ENCODE assay signal across 1 cellular context in the genomic region with DNA sequence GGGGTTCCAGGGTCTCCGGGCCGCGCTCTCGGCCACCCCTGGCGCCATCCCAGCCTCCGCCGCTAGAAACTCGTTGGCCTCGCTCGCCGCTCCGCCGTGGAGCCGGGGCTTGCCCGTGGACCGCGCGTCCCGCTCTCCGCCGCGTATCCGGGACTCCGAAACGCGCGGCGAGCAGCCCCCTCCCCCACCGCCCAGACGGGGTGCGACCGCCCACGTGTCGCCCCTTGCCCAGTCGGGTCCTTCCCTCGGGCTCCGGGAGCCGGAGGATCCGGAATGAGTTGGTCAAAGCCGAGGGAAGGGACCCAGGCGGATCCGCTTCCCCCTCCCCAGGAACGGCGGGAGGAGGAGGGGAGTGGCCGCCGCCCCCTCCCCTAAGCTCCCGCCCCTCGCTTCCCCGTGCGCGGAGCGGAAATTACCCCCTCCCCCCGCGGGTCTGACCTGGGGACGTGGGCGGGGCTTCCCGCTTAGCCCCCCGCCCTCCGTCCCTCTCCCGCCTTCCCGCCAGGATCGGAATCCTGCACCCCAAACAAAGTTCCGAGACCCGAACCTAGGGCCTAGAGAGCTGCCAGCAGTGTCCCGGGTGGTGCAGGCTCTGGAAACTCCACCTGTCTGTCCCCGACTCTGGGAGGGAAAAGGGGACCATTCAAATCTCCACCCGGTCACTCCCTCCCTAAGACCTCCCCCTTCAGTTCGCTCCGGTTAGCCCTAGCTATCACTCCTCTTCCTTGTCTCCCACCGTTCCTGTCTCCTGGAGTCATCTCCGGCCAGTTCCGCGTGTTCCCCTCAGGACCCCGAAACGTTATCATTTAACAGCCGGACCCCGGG.
A peak's percentile ranks its signal among the peaks of the same experiment; 100 is the strongest.
TF ChIP-seq lines count a peak whose summit lies in the region.

No MANE protein-coding gene starts in this region.

TF ChIP-seq in HepG2, 621 proteins besides CTCF, POLR2A, EP300 and RAD21 (continued from another document and continues in another):
- TF ChIP-seq SMAD9 (CRISPR knock-in tag; IDR thresholded peaks at IDR 0.05) (peak; percentile 69), ZNF598 (CRISPR knock-in tag; IDR thresholded peaks at IDR 0.05; ENCODE audit: borderline replicate concordance) (peak; percentile 67; the same call in 1 of the 2 replicates), ZKSCAN8 (CRISPR knock-in tag; IDR thresholded peaks at IDR 0.05; ENCODE audit: borderline replicate concordance) (no peak), MTF1 (CRISPR knock-in tag; IDR thresholded peaks at IDR 0.05) (no peak), MEF2D (CRISPR knock-in tag; IDR thresholded peaks at IDR 0.05) (peak; percentile 61; the same call in 1 of the 2 replicates), ZNF331 (CRISPR knock-in tag; IDR thresholded peaks at IDR 0.05) (peak; percentile 89), KLF9 (CRISPR knock-in tag; IDR thresholded peaks at IDR 0.05; ENCODE audit: low read depth) (peak; percentile 79; the same call in 1 of the 2 replicates), NR2F2 (IDR thresholded peaks at IDR 0.05; ENCODE audit: borderline replicate concordance, low read depth) (peak; percentile 47; the same call in 1 of the 2 replicates), CBX1 (IDR thresholded peaks at IDR 0.05; ENCODE audit: low read depth) (no peak), ZNF724P (CRISPR knock-in tag; IDR thresholded peaks at IDR 0.05; ENCODE audit: borderline replicate concordance) (peak; percentile 92; the same call in 1 of the 2 replicates), ZNF329 (CRISPR knock-in tag; IDR thresholded peaks at IDR 0.05; ENCODE audit: low read depth) (no peak), ZNF775 (CRISPR knock-in tag; IDR thresholded peaks at IDR 0.05; ENCODE audit: borderline replicate concordance) (peak; percentile 60; the same call in 1 of the 2 replicates), ZNF772 (CRISPR knock-in tag; IDR thresholded peaks at IDR 0.05) (no peak; the same call in 1 of the 2 replicates), NR3C1 (CRISPR knock-in tag; IDR thresholded peaks at IDR 0.05) (no peak), KDM3A (CRISPR knock-in tag; IDR thresholded peaks at IDR 0.05; ENCODE audit: low read depth) (peak; percentile 97), ZNF33B (CRISPR knock-in tag; IDR thresholded peaks at IDR 0.05) (peak; percentile 78), ZNF253 (CRISPR knock-in tag; IDR thresholded peaks at IDR 0.05; ENCODE audit: borderline replicate concordance) (peak; percentile 94), ZBTB1 (CRISPR knock-in tag; IDR thresholded peaks at IDR 0.05; ENCODE audit: borderline replicate concordance) (no peak; the same call in 1 of the 2 replicates), ZNF10 (CRISPR knock-in tag; IDR thresholded peaks at IDR 0.05; ENCODE audit: borderline replicate concordance, low read depth) (no peak), TOE1 (CRISPR knock-in tag; IDR thresholded peaks at IDR 0.05) (no peak; the same call in 1 of the 2 replicates), ZNF782 (CRISPR knock-in tag; IDR thresholded peaks at IDR 0.05; ENCODE audit: borderline replicate concordance) (peak; percentile 81), ZNF75D (CRISPR knock-in tag; IDR thresholded peaks at IDR 0.05; ENCODE audit: borderline replicate concordance) (0 out of 2 replicates have a peak, but pooled peaks have one; percentile 57), ARNT2 (CRISPR knock-in tag; IDR thresholded peaks at IDR 0.05; ENCODE audit: low read depth) (peak; percentile 64), ZNF773 (CRISPR knock-in tag; IDR thresholded peaks at IDR 0.05; ENCODE audit: borderline replicate concordance) (peak; percentile 29; the same call in 1 of the 2 replicates), BHLHE40 (IDR thresholded peaks at IDR 0.05; ENCODE audit: low read length) (peak; percentile 54)
- TF ChIP-seq, protein P1, sequence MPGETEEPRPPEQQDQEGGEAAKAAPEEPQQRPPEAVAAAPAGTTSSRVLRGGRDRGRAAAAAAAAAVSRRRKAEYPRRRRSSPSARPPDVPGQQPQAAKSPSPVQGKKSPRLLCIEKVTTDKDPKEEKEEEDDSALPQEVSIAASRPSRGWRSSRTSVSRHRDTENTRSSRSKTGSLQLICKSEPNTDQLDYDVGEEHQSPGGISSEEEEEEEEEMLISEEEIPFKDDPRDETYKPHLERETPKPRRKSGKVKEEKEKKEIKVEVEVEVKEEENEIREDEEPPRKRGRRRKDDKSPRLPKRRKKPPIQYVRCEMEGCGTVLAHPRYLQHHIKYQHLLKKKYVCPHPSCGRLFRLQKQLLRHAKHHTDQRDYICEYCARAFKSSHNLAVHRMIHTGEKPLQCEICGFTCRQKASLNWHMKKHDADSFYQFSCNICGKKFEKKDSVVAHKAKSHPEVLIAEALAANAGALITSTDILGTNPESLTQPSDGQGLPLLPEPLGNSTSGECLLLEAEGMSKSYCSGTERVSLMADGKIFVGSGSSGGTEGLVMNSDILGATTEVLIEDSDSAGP (CRISPR knock-in tag; IDR thresholded peaks at IDR 0.05; ENCODE audit: borderline replicate concordance): peak; percentile 90
- TF ChIP-seq, protein P2, sequence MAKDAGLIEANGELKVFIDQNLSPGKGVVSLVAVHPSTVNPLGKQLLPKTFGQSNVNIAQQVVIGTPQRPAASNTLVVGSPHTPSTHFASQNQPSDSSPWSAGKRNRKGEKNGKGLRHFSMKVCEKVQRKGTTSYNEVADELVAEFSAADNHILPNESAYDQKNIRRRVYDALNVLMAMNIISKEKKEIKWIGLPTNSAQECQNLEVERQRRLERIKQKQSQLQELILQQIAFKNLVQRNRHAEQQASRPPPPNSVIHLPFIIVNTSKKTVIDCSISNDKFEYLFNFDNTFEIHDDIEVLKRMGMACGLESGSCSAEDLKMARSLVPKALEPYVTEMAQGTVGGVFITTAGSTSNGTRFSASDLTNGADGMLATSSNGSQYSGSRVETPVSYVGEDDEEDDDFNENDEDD (CRISPR knock-in tag; IDR thresholded peaks at IDR 0.05; ENCODE audit: borderline replicate concordance): peak; percentile 87; the same call in 1 of the 2 replicates
- TF ChIP-seq, protein P3, sequence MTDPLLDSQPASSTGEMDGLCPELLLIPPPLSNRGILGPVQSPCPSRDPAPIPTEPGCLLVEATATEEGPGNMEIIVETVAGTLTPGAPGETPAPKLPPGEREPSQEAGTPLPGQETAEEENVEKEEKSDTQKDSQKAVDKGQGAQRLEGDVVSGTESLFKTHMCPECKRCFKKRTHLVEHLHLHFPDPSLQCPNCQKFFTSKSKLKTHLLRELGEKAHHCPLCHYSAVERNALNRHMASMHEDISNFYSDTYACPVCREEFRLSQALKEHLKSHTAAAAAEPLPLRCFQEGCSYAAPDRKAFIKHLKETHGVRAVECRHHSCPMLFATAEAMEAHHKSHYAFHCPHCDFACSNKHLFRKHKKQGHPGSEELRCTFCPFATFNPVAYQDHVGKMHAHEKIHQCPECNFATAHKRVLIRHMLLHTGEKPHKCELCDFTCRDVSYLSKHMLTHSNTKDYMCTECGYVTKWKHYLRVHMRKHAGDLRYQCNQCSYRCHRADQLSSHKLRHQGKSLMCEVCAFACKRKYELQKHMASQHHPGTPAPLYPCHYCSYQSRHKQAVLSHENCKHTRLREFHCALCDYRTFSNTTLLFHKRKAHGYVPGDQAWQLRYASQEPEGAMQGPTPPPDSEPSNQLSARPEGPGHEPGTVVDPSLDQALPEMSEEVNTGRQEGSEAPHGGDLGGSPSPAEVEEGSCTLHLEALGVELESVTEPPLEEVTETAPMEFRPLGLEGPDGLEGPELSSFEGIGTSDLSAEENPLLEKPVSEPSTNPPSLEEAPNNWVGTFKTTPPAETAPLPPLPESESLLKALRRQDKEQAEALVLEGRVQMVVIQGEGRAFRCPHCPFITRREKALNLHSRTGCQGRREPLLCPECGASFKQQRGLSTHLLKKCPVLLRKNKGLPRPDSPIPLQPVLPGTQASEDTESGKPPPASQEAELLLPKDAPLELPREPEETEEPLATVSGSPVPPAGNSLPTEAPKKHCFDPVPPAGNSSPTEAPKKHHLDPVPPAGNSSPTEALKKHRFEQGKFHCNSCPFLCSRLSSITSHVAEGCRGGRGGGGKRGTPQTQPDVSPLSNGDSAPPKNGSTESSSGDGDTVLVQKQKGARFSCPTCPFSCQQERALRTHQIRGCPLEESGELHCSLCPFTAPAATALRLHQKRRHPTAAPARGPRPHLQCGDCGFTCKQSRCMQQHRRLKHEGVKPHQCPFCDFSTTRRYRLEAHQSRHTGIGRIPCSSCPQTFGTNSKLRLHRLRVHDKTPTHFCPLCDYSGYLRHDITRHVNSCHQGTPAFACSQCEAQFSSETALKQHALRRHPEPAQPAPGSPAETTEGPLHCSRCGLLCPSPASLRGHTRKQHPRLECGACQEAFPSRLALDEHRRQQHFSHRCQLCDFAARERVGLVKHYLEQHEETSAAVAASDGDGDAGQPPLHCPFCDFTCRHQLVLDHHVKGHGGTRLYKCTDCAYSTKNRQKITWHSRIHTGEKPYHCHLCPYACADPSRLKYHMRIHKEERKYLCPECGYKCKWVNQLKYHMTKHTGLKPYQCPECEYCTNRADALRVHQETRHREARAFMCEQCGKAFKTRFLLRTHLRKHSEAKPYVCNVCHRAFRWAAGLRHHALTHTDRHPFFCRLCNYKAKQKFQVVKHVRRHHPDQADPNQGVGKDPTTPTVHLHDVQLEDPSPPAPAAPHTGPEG (CRISPR knock-in tag; IDR thresholded peaks at IDR 0.05): no peak
- TF ChIP-seq, protein P4, sequence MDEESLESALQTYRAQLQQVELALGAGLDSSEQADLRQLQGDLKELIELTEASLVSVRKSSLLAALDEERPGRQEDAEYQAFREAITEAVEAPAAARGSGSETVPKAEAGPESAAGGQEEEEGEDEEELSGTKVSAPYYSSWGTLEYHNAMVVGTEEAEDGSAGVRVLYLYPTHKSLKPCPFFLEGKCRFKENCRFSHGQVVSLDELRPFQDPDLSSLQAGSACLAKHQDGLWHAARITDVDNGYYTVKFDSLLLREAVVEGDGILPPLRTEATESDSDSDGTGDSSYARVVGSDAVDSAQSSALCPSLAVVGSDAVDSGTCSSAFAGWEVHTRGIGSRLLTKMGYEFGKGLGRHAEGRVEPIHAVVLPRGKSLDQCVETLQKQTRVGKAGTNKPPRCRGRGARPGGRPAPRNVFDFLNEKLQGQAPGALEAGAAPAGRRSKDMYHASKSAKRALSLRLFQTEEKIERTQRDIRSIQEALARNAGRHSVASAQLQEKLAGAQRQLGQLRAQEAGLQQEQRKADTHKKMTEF (CRISPR knock-in tag; IDR thresholded peaks at IDR 0.05): peak; percentile 98
- TF ChIP-seq, protein P5, sequence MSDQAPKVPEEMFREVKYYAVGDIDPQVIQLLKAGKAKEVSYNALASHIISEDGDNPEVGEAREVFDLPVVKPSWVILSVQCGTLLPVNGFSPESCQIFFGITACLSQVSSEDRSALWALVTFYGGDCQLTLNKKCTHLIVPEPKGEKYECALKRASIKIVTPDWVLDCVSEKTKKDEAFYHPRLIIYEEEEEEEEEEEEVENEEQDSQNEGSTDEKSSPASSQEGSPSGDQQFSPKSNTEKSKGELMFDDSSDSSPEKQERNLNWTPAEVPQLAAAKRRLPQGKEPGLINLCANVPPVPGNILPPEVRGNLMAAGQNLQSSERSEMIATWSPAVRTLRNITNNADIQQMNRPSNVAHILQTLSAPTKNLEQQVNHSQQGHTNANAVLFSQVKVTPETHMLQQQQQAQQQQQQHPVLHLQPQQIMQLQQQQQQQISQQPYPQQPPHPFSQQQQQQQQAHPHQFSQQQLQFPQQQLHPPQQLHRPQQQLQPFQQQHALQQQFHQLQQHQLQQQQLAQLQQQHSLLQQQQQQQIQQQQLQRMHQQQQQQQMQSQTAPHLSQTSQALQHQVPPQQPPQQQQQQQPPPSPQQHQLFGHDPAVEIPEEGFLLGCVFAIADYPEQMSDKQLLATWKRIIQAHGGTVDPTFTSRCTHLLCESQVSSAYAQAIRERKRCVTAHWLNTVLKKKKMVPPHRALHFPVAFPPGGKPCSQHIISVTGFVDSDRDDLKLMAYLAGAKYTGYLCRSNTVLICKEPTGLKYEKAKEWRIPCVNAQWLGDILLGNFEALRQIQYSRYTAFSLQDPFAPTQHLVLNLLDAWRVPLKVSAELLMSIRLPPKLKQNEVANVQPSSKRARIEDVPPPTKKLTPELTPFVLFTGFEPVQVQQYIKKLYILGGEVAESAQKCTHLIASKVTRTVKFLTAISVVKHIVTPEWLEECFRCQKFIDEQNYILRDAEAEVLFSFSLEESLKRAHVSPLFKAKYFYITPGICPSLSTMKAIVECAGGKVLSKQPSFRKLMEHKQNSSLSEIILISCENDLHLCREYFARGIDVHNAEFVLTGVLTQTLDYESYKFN (CRISPR knock-in tag; conservative IDR thresholded peaks at IDR 0.05): peak; percentile 77; the same call in 1 of the 2 replicates
- TF ChIP-seq, protein P6, sequence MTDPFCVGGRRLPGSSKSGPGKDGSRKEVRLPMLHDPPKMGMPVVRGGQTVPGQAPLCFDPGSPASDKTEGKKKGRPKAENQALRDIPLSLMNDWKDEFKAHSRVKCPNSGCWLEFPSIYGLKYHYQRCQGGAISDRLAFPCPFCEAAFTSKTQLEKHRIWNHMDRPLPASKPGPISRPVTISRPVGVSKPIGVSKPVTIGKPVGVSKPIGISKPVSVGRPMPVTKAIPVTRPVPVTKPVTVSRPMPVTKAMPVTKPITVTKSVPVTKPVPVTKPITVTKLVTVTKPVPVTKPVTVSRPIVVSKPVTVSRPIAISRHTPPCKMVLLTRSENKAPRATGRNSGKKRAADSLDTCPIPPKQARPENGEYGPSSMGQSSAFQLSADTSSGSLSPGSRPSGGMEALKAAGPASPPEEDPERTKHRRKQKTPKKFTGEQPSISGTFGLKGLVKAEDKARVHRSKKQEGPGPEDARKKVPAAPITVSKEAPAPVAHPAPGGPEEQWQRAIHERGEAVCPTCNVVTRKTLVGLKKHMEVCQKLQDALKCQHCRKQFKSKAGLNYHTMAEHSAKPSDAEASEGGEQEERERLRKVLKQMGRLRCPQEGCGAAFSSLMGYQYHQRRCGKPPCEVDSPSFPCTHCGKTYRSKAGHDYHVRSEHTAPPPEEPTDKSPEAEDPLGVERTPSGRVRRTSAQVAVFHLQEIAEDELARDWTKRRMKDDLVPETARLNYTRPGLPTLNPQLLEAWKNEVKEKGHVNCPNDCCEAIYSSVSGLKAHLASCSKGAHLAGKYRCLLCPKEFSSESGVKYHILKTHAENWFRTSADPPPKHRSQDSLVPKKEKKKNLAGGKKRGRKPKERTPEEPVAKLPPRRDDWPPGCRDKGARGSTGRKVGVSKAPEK (CRISPR knock-in tag; IDR thresholded peaks at IDR 0.05; ENCODE audit: borderline replicate concordance): peak; percentile 36; the same call in 1 of the 2 replicates
- TF ChIP-seq, protein P7, sequence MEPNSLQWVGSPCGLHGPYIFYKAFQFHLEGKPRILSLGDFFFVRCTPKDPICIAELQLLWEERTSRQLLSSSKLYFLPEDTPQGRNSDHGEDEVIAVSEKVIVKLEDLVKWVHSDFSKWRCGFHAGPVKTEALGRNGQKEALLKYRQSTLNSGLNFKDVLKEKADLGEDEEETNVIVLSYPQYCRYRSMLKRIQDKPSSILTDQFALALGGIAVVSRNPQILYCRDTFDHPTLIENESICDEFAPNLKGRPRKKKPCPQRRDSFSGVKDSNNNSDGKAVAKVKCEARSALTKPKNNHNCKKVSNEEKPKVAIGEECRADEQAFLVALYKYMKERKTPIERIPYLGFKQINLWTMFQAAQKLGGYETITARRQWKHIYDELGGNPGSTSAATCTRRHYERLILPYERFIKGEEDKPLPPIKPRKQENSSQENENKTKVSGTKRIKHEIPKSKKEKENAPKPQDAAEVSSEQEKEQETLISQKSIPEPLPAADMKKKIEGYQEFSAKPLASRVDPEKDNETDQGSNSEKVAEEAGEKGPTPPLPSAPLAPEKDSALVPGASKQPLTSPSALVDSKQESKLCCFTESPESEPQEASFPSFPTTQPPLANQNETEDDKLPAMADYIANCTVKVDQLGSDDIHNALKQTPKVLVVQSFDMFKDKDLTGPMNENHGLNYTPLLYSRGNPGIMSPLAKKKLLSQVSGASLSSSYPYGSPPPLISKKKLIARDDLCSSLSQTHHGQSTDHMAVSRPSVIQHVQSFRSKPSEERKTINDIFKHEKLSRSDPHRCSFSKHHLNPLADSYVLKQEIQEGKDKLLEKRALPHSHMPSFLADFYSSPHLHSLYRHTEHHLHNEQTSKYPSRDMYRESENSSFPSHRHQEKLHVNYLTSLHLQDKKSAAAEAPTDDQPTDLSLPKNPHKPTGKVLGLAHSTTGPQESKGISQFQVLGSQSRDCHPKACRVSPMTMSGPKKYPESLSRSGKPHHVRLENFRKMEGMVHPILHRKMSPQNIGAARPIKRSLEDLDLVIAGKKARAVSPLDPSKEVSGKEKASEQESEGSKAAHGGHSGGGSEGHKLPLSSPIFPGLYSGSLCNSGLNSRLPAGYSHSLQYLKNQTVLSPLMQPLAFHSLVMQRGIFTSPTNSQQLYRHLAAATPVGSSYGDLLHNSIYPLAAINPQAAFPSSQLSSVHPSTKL (CRISPR knock-in tag; IDR thresholded peaks at IDR 0.05): peak; percentile 85
